ENCODE assay signal across 1 cellular context in genomic region chr9:131468031-131468430, GRCh38.
TF ChIP-seq lines count a peak whose summit lies in the region.

No MANE protein-coding gene starts in this region.

TF ChIP-seq in GM23338, 12 proteins besides CTCF, POLR2A, EP300 and RAD21 (continued from another document):
- TF ChIP-seq, protein P1, sequence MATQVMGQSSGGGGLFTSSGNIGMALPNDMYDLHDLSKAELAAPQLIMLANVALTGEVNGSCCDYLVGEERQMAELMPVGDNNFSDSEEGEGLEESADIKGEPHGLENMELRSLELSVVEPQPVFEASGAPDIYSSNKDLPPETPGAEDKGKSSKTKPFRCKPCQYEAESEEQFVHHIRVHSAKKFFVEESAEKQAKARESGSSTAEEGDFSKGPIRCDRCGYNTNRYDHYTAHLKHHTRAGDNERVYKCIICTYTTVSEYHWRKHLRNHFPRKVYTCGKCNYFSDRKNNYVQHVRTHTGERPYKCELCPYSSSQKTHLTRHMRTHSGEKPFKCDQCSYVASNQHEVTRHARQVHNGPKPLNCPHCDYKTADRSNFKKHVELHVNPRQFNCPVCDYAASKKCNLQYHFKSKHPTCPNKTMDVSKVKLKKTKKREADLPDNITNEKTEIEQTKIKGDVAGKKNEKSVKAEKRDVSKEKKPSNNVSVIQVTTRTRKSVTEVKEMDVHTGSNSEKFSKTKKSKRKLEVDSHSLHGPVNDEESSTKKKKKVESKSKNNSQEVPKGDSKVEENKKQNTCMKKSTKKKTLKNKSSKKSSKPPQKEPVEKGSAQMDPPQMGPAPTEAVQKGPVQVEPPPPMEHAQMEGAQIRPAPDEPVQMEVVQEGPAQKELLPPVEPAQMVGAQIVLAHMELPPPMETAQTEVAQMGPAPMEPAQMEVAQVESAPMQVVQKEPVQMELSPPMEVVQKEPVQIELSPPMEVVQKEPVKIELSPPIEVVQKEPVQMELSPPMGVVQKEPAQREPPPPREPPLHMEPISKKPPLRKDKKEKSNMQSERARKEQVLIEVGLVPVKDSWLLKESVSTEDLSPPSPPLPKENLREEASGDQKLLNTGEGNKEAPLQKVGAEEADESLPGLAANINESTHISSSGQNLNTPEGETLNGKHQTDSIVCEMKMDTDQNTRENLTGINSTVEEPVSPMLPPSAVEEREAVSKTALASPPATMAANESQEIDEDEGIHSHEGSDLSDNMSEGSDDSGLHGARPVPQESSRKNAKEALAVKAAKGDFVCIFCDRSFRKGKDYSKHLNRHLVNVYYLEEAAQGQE (IDR thresholded peaks at IDR 0.05; ENCODE audit: unreplicated experiment) = peak; percentile 32
TF ChIP-seq in GM23338: peak in this region for 1.
